ENCODE assay signal across 13 cellular contexts in genomic region chr11:62054081-62054480, GRCh38.
DNase-seq lines count a peak whose midpoint lies in the region; ATAC-seq, FAIRE-seq and TF ChIP-seq lines count a peak whose summit lies in the region.
"Had no signal": no experiment of that assay in that cellular context is flagged by ENCODE, and none has a peak within 500 bp of the region (broad histone marks: within the 10 kb centered on the region; RNA-seq: fewer than 3 reads in every experiment).

No MANE protein-coding gene starts in this region.

- no peak overlapping the region for H3K9ac ChIP-seq in HCT116 (ENCODE audit: low read length)
- H3K9ac ChIP-seq in endodermal cell (ENCODE audit: extremely low read depth, low read length, poor library complexity, severe bottlenecking): no peak overlapping the region

- no peak overlapping the region for H3K4me3 Mint-ChIP-seq in endodermal cell
- H3K4me3 Mint-ChIP-seq: CD4-positive, alpha-beta memory T cell; IgD-negative memory B cell had no signal

- TF ChIP-seq RAD21 in A549 (conservative IDR thresholded peaks at IDR 0.05 in 1 of 2, IDR thresholded peaks at IDR 0.05 in 1 of 2): no peak
- TF ChIP-seq RAD21 in HCT116 (IDR thresholded peaks at IDR 0.05; ENCODE audit: low read depth): no peak

- RAD21 ChIA-PET in HCT116 (lab: Charles Lee; ENCODE audit: low non-redundant PET in 1 of 2, low total read pairs in 2 of 2, uncharacterized antibody in 2 of 2, unreplicated experiment in 2 of 2): interaction anchor here (0.8 to 2.4 kb wide), 5 partner anchors 83 to 156 kb away, joined by 3 to 8 read pairs (median 4); no protein-coding TSS in a partner anchor

- H3K4me1 Mint-ChIP-seq in endodermal cell: peaks cover 6% of the 10 kb centered on the region
- H3K4me1 Mint-ChIP-seq: CD4-positive, alpha-beta memory T cell had no signal

- ATAC-seq in A549: 0 out of 6 replicates have a peak, but pooled peaks of 1 of the 2 experiments have one; percentile 40
- peak; percentile 36; the same call in 1 of the 2 replicates for ATAC-seq in HCT116
- no peak for ATAC-seq in Right ventricle myocardium superior (ENCODE audit: poor library complexity)

- no peak overlapping the region for H2AFZ ChIP-seq in HCT116 (ENCODE audit: low read depth, low read length, poor library complexity, severe bottlenecking)

- TF ChIP-seq POLR2A in A549 (IDR thresholded peaks at IDR 0.05; ENCODE audit: low read length): no peak
- TF ChIP-seq POLR2A in HCT116 (IDR thresholded peaks at IDR 0.05; ENCODE audit: borderline replicate concordance, extremely low read depth, insufficient read depth, insufficient read length): no peak
- TF ChIP-seq POLR2A in sigmoid colon (IDR thresholded peaks at IDR 0.05): no peak

- CTCF ChIA-PET in A549 (lab: Yijun Ruan, JAX): interaction anchor here (0.7 to 9.3 kb wide), 38 partner anchors 9 to 257 kb away, joined by 3 to 103 read pairs (median 4); partner anchors contain the start of genes BEST1 and FTH1
- CTCF ChIA-PET in HCT116 (lab: Charles Lee): interaction anchor here (0.5 to 2.7 kb wide), 10 partner anchors 28 to 257 kb away, joined by 3 to 26 read pairs (median 4); partner anchors contain the start of gene FTH1

- H3K27me3 ChIP-seq in HCT116 (ENCODE audit: insufficient read depth, low read length): no peaks in the 10 kb centered on the region
- no peaks in the 10 kb centered on the region for H3K27me3 ChIP-seq in endodermal cell (ENCODE audit: control insufficient read depth, insufficient read depth, low read length, poor library complexity, severe bottlenecking)
- H3K27me3 ChIP-seq in sigmoid colon: no peaks in the 10 kb centered on the region
- H3K27me3 ChIP-seq: BE2C had no signal

- POLR2A ChIA-PET in A549 (lab: Yijun Ruan, JAX): interaction anchor here (0.9 to 2.8 kb wide), 3 partner anchors 82 to 91 kb away, joined by 4 to 22 read pairs (median 18); partner anchors contain the start of gene FTH1
- POLR2A ChIA-PET in HCT116 (lab: Charles Lee): interaction anchor here (1.2 to 4.5 kb wide), 4 partner anchors 10 to 105 kb away, joined by 4 to 77 read pairs (median 10); partner anchors contain the start of gene FTH1

- H3K4me3 ChIP-seq in A549 (no peak overlapping the region), HCT116 (replicated peaks in 1 of 2; ENCODE audit: low read depth in 1 of 2, low read length in 2 of 2) (no peak overlapping the region), endodermal cell (ENCODE audit: low read length) (peak overlapping the region; percentile 56), sigmoid colon (no peak overlapping the region)

- peak overlapping the region; percentile 60 for H3K4me2 ChIP-seq in A549
- peak overlapping the region; percentile 34; the same call in 1 of the 2 replicates for H3K4me2 ChIP-seq in HCT116 (ENCODE audit: low read length)

- H3K9me3 ChIP-seq in A549 (no peaks in the 10 kb centered on the region), HCT116 (ENCODE audit: control insufficient read depth in 1 of 2, insufficient read depth in 1 of 2, low read depth in 1 of 2, low read length in 2 of 2) (no peaks in the 10 kb centered on the region), endodermal cell (ENCODE audit: control insufficient read depth, low read length) (peaks cover 41% of the 10 kb centered on the region), sigmoid colon (no peaks in the 10 kb centered on the region)
- H3K9me3 ChIP-seq: BE2C had no signal

- DNase-seq in A549 (ENCODE audit: low read depth in 1 of 2, low spot score in 1 of 2) (no peak), HCT116 (ENCODE audit: low read depth, low spot score) (no peak), endodermal cell (no peak), sigmoid colon (peak; percentile 29), T-helper 1 cell (no peak), 8988T (no peak), Right ventricle myocardium superior (no peak)
- DNase-seq: GF-D8 had no signal

- peaks cover 36% of the 10 kb centered on the region for H3K9me3 Mint-ChIP-seq in endodermal cell
- H3K9me3 Mint-ChIP-seq: CD4-positive, alpha-beta memory T cell; IgD-negative memory B cell had no signal

- TF ChIP-seq EP300 in A549 (IDR thresholded peaks at IDR 0.05) (no peak), sigmoid colon (IDR thresholded peaks at IDR 0.05) (no peak)

- H3K36me3 ChIP-seq in HCT116 (ENCODE audit: control insufficient read depth in 1 of 2, insufficient read depth in 2 of 2, low read length in 2 of 2) (no peaks in the 10 kb centered on the region), endodermal cell (ENCODE audit: control insufficient read depth, insufficient read depth, low read length) (no peaks in the 10 kb centered on the region), sigmoid colon (no peaks in the 10 kb centered on the region)
- H3K36me3 ChIP-seq: BE2C had no signal

- FAIRE-seq in A549 (lab: Jason Lieb, UNC): no peak
- FAIRE-seq: A204.1 had no signal

- no peaks in the 10 kb centered on the region for H3K79me2 ChIP-seq in HCT116 (ENCODE audit: insufficient read depth, low read length)

- intact Hi-C loops in HCT116 (cut with micrococcal nuclease) (loop anchor here (1.0 to 5.0 kb wide), 5 partner anchors 53 to 155 kb away; partner anchors contain the start of gene FTH1), sigmoid colon (cut with DNase I) (no loop called here), Right ventricle myocardium superior (cut with DNase I) (no loop called here)

- BruUV-seq in HCT116 (replicated peaks; lab: Mats Ljungman, UMichigan): no TSS peak

- TF ChIP-seq CTCF in A549 (IDR thresholded peaks at IDR 0.05): no peak
- TF ChIP-seq CTCF in HCT116 (IDR thresholded peaks at IDR 0.05 in 2 of 3, conservative IDR thresholded peaks at IDR 0.05 in 1 of 3; ENCODE audit: borderline replicate concordance in 1 of 3, insufficient read depth in 1 of 3, low read depth in 2 of 3, low read length in 2 of 3): no peak
- no peak for TF ChIP-seq CTCF in endodermal cell (conservative IDR thresholded peaks at IDR 0.05)
- TF ChIP-seq CTCF in sigmoid colon (IDR thresholded peaks at IDR 0.05): no peak

- no peaks in the 10 kb centered on the region for H4K20me1 ChIP-seq in HCT116 (ENCODE audit: insufficient read depth)

- peaks cover 4% of the 10 kb centered on the region for H3K36me3 Mint-ChIP-seq in endodermal cell (ENCODE audit: low read depth)
- H3K36me3 Mint-ChIP-seq: CD4-positive, alpha-beta memory T cell had no signal

- H3K4me1 ChIP-seq in A549: peaks cover 16% of the 10 kb centered on the region
- H3K4me1 ChIP-seq in HCT116 (ENCODE audit: control insufficient read depth in 1 of 2, insufficient read depth in 2 of 2, low read length in 2 of 2): peaks cover 13 to 24% of the 10 kb centered on the region in 2 experiments; a peak in 3 of 4 replicates
- no peaks in the 10 kb centered on the region for H3K4me1 ChIP-seq in endodermal cell (ENCODE audit: control insufficient read depth, insufficient read depth, low read length)
- no peaks in the 10 kb centered on the region for H3K4me1 ChIP-seq in sigmoid colon
- H3K4me1 ChIP-seq: BE2C had no signal

- WGBS in A549 (ENCODE audit: missing lambda C conversion rate): 39% methylated on average over 5 of the region's 5 CpGs
- 95 to 98% methylated on average over 5 of the region's 5 CpGs for WGBS in endodermal cell (ENCODE audit: insufficient coverage in 1 of 2, insufficient read length in 1 of 2), 2 experiments
- 33 to 93% methylated on average over 5 of the region's 5 CpGs for WGBS in sigmoid colon, 2 donors

- no peaks in the 10 kb centered on the region for H3K9me2 ChIP-seq in HCT116 (ENCODE audit: insufficient read depth)

- no peaks in the 10 kb centered on the region for H3K27me3 Mint-ChIP-seq in endodermal cell (ENCODE audit: insufficient read depth)

- H3K27ac Mint-ChIP-seq in endodermal cell: no peak overlapping the region
- H3K27ac Mint-ChIP-seq: IgD-negative memory B cell had no signal

- peak overlapping the region; percentile 79 to 87 for H3K27ac ChIP-seq in A549
- H3K27ac ChIP-seq in HCT116 (ENCODE audit: low read depth, low read length): no peak overlapping the region
- no peak overlapping the region for H3K27ac ChIP-seq in endodermal cell (ENCODE audit: low read depth, low read length)
- H3K27ac ChIP-seq in sigmoid colon: no peak overlapping the region
- H3K27ac ChIP-seq: C4-2B had no signal

TF ChIP-seq in A549, 52 proteins besides CTCF, POLR2A, EP300 and RAD21:
- no peak for TF ChIP-seq HMGXB4 (CRISPR knock-in tag; IDR thresholded peaks at IDR 0.05; ENCODE audit: borderline replicate concordance)
- TF ChIP-seq FOSB (CRISPR knock-in tag; IDR thresholded peaks at IDR 0.05): no peak

TF ChIP-seq in HCT116, 20 proteins besides CTCF, POLR2A, EP300 and RAD21:
- TF ChIP-seq EZH2phosphoT487 (IDR thresholded peaks at IDR 0.05; ENCODE audit: borderline replicate concordance) (no peak), YY1 (IDR thresholded peaks at IDR 0.05; ENCODE audit: extremely low read depth, insufficient replicate concordance, low read depth, low read length) (no peak), CEBPB (IDR thresholded peaks at IDR 0.05; ENCODE audit: low read depth) (no peak), EGR1 (IDR thresholded peaks at IDR 0.05; ENCODE audit: low read depth) (no peak)

Comparison
In these comparisons a context has a peak if more than half of its experiments do, and no peak if none do; other contexts are left out.
1. H3K27ac ChIP-seq: peak in A549 (2 of 2); none in HCT116 (single experiment), endodermal cell (single experiment) and sigmoid colon (0 of 4).